19 cellular contexts compared by ENCODE assay signal in genomic region chr14:101229666-101230065, GRCh38.
DNase-seq lines count a peak whose midpoint lies in the region; ATAC-seq, FAIRE-seq and TF ChIP-seq lines count a peak whose summit lies in the region.
"Had no signal": no experiment of that assay in that cellular context is flagged by ENCODE, and none has a peak within 500 bp of the region (broad histone marks: within the 10 kb centered on the region; RNA-seq: fewer than 3 reads in every experiment).

No MANE protein-coding gene starts in this region.

- no peaks in the 10 kb centered on the region for H3K4me1 ChIP-seq in GM23338 (ENCODE audit: insufficient read depth)
- peaks cover 0 to 33% of the 10 kb centered on the region in 2 experiments; a peak in 2 of 5 replicates for H3K4me1 ChIP-seq in K562 (replicated peaks in 1 of 2; ENCODE audit: control insufficient read depth in 2 of 2, insufficient read depth in 2 of 2, low read length in 2 of 2)
- H3K4me1 ChIP-seq in kidney (ENCODE audit: control insufficient read depth in 1 of 2, insufficient read depth in 1 of 2, low read depth in 1 of 2, low read length in 2 of 2), result no peaks in the 10 kb centered on the region

- no peak overlapping the region for H3K27ac Mint-ChIP-seq in GM23338
- H3K27ac Mint-ChIP-seq: B cell had no signal

- H3K27ac ChIP-seq in GM23338 (ENCODE audit: low read depth) (no peak overlapping the region), K562 (ENCODE audit: extremely low read depth, low read depth, low read length) (no peak overlapping the region), kidney (ENCODE audit: low read depth in 2 of 2, low read length in 2 of 2) (no peak overlapping the region)
- H3K27ac ChIP-seq: SJCRH30 had no signal

- TF ChIP-seq EP300 in K562 (IDR thresholded peaks at IDR 0.05; ENCODE audit: low read length), result no peak

- H3K4me2 ChIP-seq in GM23338, result no peak overlapping the region
- H3K4me2 ChIP-seq in K562 (ENCODE audit: insufficient read depth, low read length), result no peak overlapping the region

- CTCF ChIA-PET in K562 (lab: Yijun Ruan, JAX; ENCODE audit: low intra/inter-chr PET ratio), result no interaction called here

- H3K4me3 Mint-ChIP-seq in GM23338, result no peak overlapping the region
- H3K4me3 Mint-ChIP-seq: B cell; CD4-positive, CD25-positive, alpha-beta regulatory T cell had no signal

- 35% methylated on average over 4 of the region's 27 CpGs for WGBS in K562 (ENCODE audit: insufficient coverage, low coverage, missing lambda C conversion rate)

- in situ Hi-C loops in K562 (cut with MboI), result no loop called here

- H3K4me1 Mint-ChIP-seq in GM23338, result peaks cover 11% of the 10 kb centered on the region
- H3K4me1 Mint-ChIP-seq: B cell; CD4-positive, CD25-positive, alpha-beta regulatory T cell had no signal

- POLR2A ChIA-PET in K562 (lab: Yijun Ruan, JAX), result no interaction called here

- no peak for FAIRE-seq in K562 (lab: Jason Lieb, UNC)
- no peak for FAIRE-seq in kidney (lab: Jason Lieb, UNC)
- FAIRE-seq in RCC 7860 (lab: Jason Lieb, UNC), result no peak
- FAIRE-seq: GM19239 had no signal

- H3F3A ChIP-seq in GM23338 (replicated peaks; ENCODE audit: low read depth), result no peaks in the 10 kb centered on the region

- no peaks in the 10 kb centered on the region for H3K36me3 Mint-ChIP-seq in GM23338 (ENCODE audit: low read depth)
- H3K36me3 Mint-ChIP-seq: CD4-positive, CD25-positive, alpha-beta regulatory T cell had no signal

- H3K9me2 ChIP-seq in GM23338 (ENCODE audit: insufficient read depth), result no peaks in the 10 kb centered on the region

- H3K9me3 Mint-ChIP-seq in GM23338, result no peaks in the 10 kb centered on the region
- H3K9me3 Mint-ChIP-seq: CD4-positive, CD25-positive, alpha-beta regulatory T cell had no signal

- no peaks in the 10 kb centered on the region for H3K9me1 ChIP-seq in K562 (ENCODE audit: control insufficient read depth, insufficient read depth, low read length)

- DNase-seq in GM23338 (ENCODE audit: low spot score), result peak; percentile 9
- peak in 2 of 4 experiments; percentile 16 to 20 for DNase-seq in K562 (ENCODE audit: extremely low read depth in 1 of 4, low spot score in 3 of 4)
- peak; percentile 69 for DNase-seq in kidney
- peak; percentile 43 for DNase-seq in posterior vena cava (ENCODE audit: low spot score)
- DNase-seq in RCC 7860 (ENCODE audit: low spot score), result no peak
- no peak for DNase-seq in NCI-H1694 treated with DMSO at 0.1 percent for 48 hours (lab: John Stamatoyannopoulos, UW)
- DNase-seq in cortex of kidney (lab: John Stamatoyannopoulos, UW), result no peak
- DNase-seq in NCI-H2171 treated with DMSO at 0.1 percent for 48 hours (lab: John Stamatoyannopoulos, UW), result no peak
- DNase-seq: CD4-positive, CD25-positive, alpha-beta regulatory T cell; DMS53; MV-4-11; NCI-H1417; NCI-H2029; NCI-H510A; NCI-H82; PC-3; SJCRH30 had no signal

- no peaks in the 10 kb centered on the region for H3K9me3 ChIP-seq in K562 (replicated peaks; ENCODE audit: control insufficient read depth, insufficient read depth, low read depth, low read length)
- H3K9me3 ChIP-seq in kidney (ENCODE audit: control insufficient read depth in 1 of 2, low read length in 2 of 2), result no peaks in the 10 kb centered on the region
- H3K9me3 ChIP-seq: SJCRH30 had no signal

- intact Hi-C loops in K562 (cut with micrococcal nuclease) (loop anchor here (10.0 kb wide), 1 partner anchor 145 kb away; no protein-coding TSS in a partner anchor), kidney (cut with DNase I) (no loop called here), posterior vena cava (cut with DNase I) (no loop called here)

- H3K79me2 ChIP-seq in GM23338 (replicated peaks; ENCODE audit: insufficient read depth), result no peaks in the 10 kb centered on the region
- no peaks in the 10 kb centered on the region for H3K79me2 ChIP-seq in K562 (ENCODE audit: control insufficient read depth, insufficient read depth, low read length)

- TF ChIP-seq CTCF in GM23338 (conservative IDR thresholded peaks at IDR 0.05; ENCODE audit: low read depth in 2 of 2), result no peak
- no peak for TF ChIP-seq CTCF in K562 (IDR thresholded peaks at IDR 0.05 in 2 of 3, conservative IDR thresholded peaks at IDR 0.05 in 1 of 3; ENCODE audit: insufficient read depth in 2 of 3, low read depth in 1 of 3, low read length in 3 of 3)
- TF ChIP-seq CTCF in kidney (IDR thresholded peaks at IDR 0.05; ENCODE audit: borderline replicate concordance, extremely low read depth, insufficient read depth), result no peak

- H4K20me1 ChIP-seq in GM23338 (replicated peaks; ENCODE audit: insufficient read depth) (no peaks in the 10 kb centered on the region), K562 (replicated peaks; ENCODE audit: control insufficient read depth, insufficient read depth, low read length) (no peaks in the 10 kb centered on the region)

- H3K27me3 ChIP-seq in GM23338 (ENCODE audit: insufficient read depth), result no peaks in the 10 kb centered on the region
- no peaks in the 10 kb centered on the region for H3K27me3 ChIP-seq in K562 (ENCODE audit: control insufficient read depth in 2 of 2, insufficient read depth in 2 of 2, low read length in 2 of 2)
- H3K27me3 ChIP-seq: SJCRH30 had no signal

- ATAC-seq in GM23338 (no peak), K562 (no peak)
- ATAC-seq: PC-3 had no signal

- BruUV-seq in K562 (replicated peaks; lab: Mats Ljungman, UMichigan), result no TSS peak

- TF ChIP-seq RAD21 in K562 (CRISPR knock-in tag; conservative IDR thresholded peaks at IDR 0.05 in 1 of 2, IDR thresholded peaks at IDR 0.05 in 1 of 2), result no peak

- H3K36me3 ChIP-seq in GM23338 (ENCODE audit: insufficient read depth) (no peaks in the 10 kb centered on the region), K562 (ENCODE audit: control insufficient read depth, insufficient read depth, low read length) (no peaks in the 10 kb centered on the region), kidney (ENCODE audit: control insufficient read depth in 1 of 2, insufficient read depth in 2 of 2, low read length in 2 of 2) (no peaks in the 10 kb centered on the region)
- H3K36me3 ChIP-seq: SJCRH30 had no signal

- H3K9ac ChIP-seq in K562 (ENCODE audit: insufficient read depth in 1 of 2, low read depth in 2 of 2, low read length in 2 of 2) (no peak overlapping the region), kidney (ENCODE audit: low read length in 2 of 2) (no peak overlapping the region)

- H3K4me3 ChIP-seq in GM23338 (no peak overlapping the region), K562 (0 out of 2 replicates have a peak overlapping the region, but pooled peaks have one; percentile 6), kidney (ENCODE audit: low read length in 2 of 2) (no peak overlapping the region)
- H3K4me3 ChIP-seq: SJCRH30 had no signal

- H2AFZ ChIP-seq in GM23338, result no peak overlapping the region
- H2AFZ ChIP-seq in K562 (ENCODE audit: low read depth, low read length), result no peak overlapping the region

- no peak for TF ChIP-seq POLR2A in K562 (conservative IDR thresholded peaks at IDR 0.05)

- H3K27me3 Mint-ChIP-seq in GM23338 (ENCODE audit: insufficient read depth, low read depth, poor library complexity), result peaks cover 5% of the 10 kb centered on the region
- H3K27me3 Mint-ChIP-seq: B cell had no signal

TF ChIP-seq in GM23338, 12 proteins besides CTCF, POLR2A, EP300 and RAD21 (continues in another document):
- TF ChIP-seq EZH2phosphoT487 (IDR thresholded peaks at IDR 0.05; ENCODE audit: unreplicated experiment) (no peak), CREB1 (CRISPR knock-in tag; IDR thresholded peaks at IDR 0.05; ENCODE audit: low read depth) (no peak), EZH2 (IDR thresholded peaks at IDR 0.05; ENCODE audit: low read depth, unreplicated experiment) (no peak)

TF ChIP-seq in K562, 482 proteins besides CTCF, POLR2A, EP300 and RAD21:
- TF ChIP-seq ZNF384 (IDR thresholded peaks at IDR 0.05; ENCODE audit: low read depth, low read length) (no peak), SLC30A9 (CRISPR knock-in tag; IDR thresholded peaks at IDR 0.05) (no peak), ZNF668 (CRISPR knock-in tag; IDR thresholded peaks at IDR 0.05) (no peak)
- TF ChIP-seq, protein P1, sequence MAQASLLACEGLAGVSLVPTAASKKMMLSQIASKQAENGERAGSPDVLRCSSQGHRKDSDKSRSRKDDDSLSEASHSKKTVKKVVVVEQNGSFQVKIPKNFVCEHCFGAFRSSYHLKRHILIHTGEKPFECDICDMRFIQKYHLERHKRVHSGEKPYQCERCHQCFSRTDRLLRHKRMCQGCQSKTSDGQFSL (CRISPR knock-in tag; IDR thresholded peaks at IDR 0.05), result no peak
- TF ChIP-seq, protein P1 (tag; IDR thresholded peaks at IDR 0.05), result 0 out of 4 replicates have a peak, but pooled peaks of 1 of the 2 experiments have one; percentile 51

Comparison
In these comparisons a context has a peak if more than half of its experiments do, and no peak if none do; other contexts are left out.
1. DNase-seq: peak in GM23338 (single experiment), kidney (single experiment) and posterior vena cava (single experiment); none in RCC 7860 (single experiment), NCI-H1694 treated with DMSO at 0.1 percent for 48 hours (single experiment), cortex of kidney (single experiment) and NCI-H2171 treated with DMSO at 0.1 percent for 48 hours (single experiment).